ENCODE assay signal across 1 cellular context in genomic region chr12:50111417-50111692, GRCh38.
TF ChIP-seq lines count a peak whose summit lies in the region.

No MANE protein-coding gene starts in this region.

TF ChIP-seq in GM23338, 12 proteins besides CTCF, POLR2A, EP300 and RAD21 (continued from another document):
- TF ChIP-seq, protein P1, sequence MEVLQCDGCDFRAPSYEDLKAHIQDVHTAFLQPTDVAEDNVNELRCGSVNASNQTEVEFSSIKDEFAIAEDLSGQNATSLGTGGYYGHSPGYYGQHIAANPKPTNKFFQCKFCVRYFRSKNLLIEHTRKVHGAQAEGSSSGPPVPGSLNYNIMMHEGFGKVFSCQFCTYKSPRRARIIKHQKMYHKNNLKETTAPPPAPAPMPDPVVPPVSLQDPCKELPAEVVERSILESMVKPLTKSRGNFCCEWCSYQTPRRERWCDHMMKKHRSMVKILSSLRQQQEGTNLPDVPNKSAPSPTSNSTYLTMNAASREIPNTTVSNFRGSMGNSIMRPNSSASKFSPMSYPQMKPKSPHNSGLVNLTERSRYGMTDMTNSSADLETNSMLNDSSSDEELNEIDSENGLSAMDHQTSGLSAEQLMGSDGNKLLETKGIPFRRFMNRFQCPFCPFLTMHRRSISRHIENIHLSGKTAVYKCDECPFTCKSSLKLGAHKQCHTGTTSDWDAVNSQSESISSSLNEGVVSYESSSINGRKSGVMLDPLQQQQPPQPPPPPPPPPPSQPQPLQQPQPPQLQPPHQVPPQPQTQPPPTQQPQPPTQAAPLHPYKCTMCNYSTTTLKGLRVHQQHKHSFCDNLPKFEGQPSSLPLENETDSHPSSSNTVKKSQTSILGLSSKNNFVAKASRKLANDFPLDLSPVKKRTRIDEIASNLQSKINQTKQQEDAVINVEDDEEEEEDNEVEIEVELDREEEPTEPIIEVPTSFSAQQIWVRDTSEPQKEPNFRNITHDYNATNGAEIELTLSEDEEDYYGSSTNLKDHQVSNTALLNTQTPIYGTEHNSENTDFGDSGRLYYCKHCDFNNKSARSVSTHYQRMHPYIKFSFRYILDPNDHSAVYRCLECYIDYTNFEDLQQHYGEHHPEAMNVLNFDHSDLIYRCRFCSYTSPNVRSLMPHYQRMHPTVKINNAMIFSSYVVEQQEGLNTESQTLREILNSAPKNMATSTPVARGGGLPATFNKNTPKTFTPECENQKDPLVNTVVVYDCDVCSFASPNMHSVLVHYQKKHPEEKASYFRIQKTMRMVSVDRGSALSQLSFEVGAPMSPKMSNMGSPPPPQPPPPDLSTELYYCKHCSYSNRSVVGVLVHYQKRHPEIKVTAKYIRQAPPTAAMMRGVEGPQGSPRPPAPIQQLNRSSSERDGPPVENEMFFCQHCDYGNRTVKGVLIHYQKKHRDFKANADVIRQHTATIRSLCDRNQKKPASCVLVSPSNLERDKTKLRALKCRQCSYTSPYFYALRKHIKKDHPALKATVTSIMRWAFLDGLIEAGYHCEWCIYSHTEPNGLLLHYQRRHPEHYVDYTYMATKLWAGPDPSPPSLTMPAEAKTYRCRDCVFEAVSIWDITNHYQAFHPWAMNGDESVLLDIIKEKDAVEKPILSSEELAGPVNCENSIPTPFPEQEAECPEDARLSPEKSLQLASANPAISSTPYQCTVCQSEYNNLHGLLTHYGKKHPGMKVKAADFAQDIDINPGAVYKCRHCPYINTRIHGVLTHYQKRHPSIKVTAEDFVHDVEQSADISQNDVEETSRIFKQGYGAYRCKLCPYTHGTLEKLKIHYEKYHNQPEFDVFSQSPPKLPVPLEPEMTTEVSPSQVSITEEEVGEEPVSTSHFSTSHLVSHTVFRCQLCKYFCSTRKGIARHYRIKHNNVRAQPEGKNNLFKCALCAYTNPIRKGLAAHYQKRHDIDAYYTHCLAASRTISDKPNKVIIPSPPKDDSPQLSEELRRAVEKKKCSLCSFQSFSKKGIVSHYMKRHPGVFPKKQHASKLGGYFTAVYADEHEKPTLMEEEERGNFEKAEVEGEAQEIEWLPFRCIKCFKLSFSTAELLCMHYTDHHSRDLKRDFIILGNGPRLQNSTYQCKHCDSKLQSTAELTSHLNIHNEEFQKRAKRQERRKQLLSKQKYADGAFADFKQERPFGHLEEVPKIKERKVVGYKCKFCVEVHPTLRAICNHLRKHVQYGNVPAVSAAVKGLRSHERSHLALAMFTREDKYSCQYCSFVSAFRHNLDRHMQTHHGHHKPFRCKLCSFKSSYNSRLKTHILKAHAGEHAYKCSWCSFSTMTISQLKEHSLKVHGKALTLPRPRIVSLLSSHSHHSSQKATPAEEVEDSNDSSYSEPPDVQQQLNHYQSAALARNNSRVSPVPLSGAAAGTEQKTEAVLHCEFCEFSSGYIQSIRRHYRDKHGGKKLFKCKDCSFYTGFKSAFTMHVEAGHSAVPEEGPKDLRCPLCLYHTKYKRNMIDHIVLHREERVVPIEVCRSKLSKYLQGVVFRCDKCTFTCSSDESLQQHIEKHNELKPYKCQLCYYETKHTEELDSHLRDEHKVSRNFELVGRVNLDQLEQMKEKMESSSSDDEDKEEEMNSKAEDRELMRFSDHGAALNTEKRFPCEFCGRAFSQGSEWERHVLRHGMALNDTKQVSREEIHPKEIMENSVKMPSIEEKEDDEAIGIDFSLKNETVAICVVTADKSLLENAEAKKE (CRISPR knock-in tag; IDR thresholded peaks at IDR 0.05) = no peak
TF ChIP-seq in GM23338: peak in this region for 0.
